ENCODE assay signal across 15 cellular contexts in the genomic region with DNA sequence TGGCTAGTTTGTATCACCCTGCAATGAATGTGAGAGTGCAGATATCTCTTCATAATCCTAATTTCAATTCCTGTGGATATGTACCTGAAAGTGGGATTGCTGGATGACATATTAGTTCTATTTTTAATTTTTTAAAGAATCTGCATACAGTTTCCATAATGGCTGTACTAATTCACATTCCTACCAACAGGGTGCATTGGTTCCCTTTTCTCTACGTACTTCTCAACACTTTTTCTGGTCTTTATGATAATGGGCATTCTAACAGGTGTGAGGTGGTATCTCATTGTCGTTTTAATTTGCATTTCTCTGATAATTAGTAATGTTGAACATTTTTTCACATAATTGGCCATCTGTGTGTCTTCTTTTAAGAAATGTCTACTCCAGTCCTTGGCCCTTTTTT.
DNase-seq lines count a peak whose midpoint lies in the region; ATAC-seq and TF ChIP-seq lines count a peak whose summit lies in the region.
"Had no signal": no experiment of that assay in that cellular context is flagged by ENCODE, and none has a peak within 500 bp of the region (broad histone marks: within the 10 kb centered on the region; RNA-seq: fewer than 3 reads in every experiment).

No MANE protein-coding gene starts in this region.

- no peaks in the 10 kb centered on the region for H3K27me3 ChIP-seq in brain microvascular endothelial cell (replicated peaks)
- H3K27me3 ChIP-seq in mesendoderm (ENCODE audit: insufficient read depth, low read length, poor library complexity), result no peaks in the 10 kb centered on the region
- H3K27me3 ChIP-seq: adrenal gland, thyroid gland had no signal

- no peak overlapping the region for H3K18ac ChIP-seq in mesendoderm (ENCODE audit: low read length)

- H2BK5ac ChIP-seq in mesendoderm (ENCODE audit: low read length), result no peak overlapping the region

- H3K4me1 ChIP-seq in mesendoderm (ENCODE audit: control insufficient read depth, low read depth, low read length), result no peaks in the 10 kb centered on the region
- H3K4me1 ChIP-seq: adrenal gland, thyroid gland had no signal

- H3K4me2 ChIP-seq in mesendoderm (ENCODE audit: low read length), result no peak overlapping the region

- no CpG with 5 or more reads among the region's 2 CpGs for WGBS in mesendoderm (ENCODE audit: extremely low coverage, insufficient coverage, low lambda C conversion rate)

- in situ Hi-C loops in brain microvascular endothelial cell (cut with HindIII; ENCODE audit: low pct_ligation_motif_present, low sequenced_read_pairs), result no loop called here

- H3K79me2 ChIP-seq in mesendoderm (ENCODE audit: control insufficient read depth, insufficient read depth, low read length), result no peaks in the 10 kb centered on the region

- no peak overlapping the region for H3K4me3 Mint-ChIP-seq in CD14-positive monocyte
- H3K4me3 Mint-ChIP-seq: CD4-positive, CD25-positive, alpha-beta regulatory T cell had no signal

- no peak overlapping the region for H2AK5ac ChIP-seq in mesendoderm (ENCODE audit: low read length)

- H2BK120ac ChIP-seq in mesendoderm (ENCODE audit: low read depth, low read length), result no peak overlapping the region

- H2BK15ac ChIP-seq in mesendoderm (replicated peaks; ENCODE audit: low read depth), result no peak overlapping the region

- H3K9me3 Mint-ChIP-seq in CD14-positive monocyte, result peaks cover 0 to 5% (median 2%) of the 10 kb centered on the region in 7 donors

- H3K36me3 ChIP-seq in brain microvascular endothelial cell (replicated peaks) (no peaks in the 10 kb centered on the region), mesendoderm (ENCODE audit: control insufficient read depth, insufficient read depth, low read length) (no peaks in the 10 kb centered on the region)
- H3K36me3 ChIP-seq: adrenal gland, thyroid gland had no signal

- no peak overlapping the region for H4K5ac ChIP-seq in mesendoderm (ENCODE audit: low read length)

- H3K9ac ChIP-seq in mesendoderm (ENCODE audit: low read length), result no peak overlapping the region

- no peaks in the 10 kb centered on the region for H3K27me3 Mint-ChIP-seq in CD14-positive monocyte (ENCODE audit: low read depth in 3 of 3)
- H3K27me3 Mint-ChIP-seq: CD4-positive, CD25-positive, alpha-beta regulatory T cell had no signal

- ATAC-seq in HG03565 (IDR thresholded peaks at IDR 0.05; ENCODE audit: unreplicated experiment) (no peak), HG03520 (IDR thresholded peaks at IDR 0.05; ENCODE audit: unreplicated experiment) (no peak)
- ATAC-seq: sciatic nerve had no signal

- H3K36me3 Mint-ChIP-seq in CD14-positive monocyte, result no peaks in the 10 kb centered on the region
- H3K36me3 Mint-ChIP-seq: CD4-positive, CD25-positive, alpha-beta regulatory T cell had no signal

- DNase-seq in EL (peak; percentile 3), HT-29 (ENCODE audit: low spot score) (peak; percentile 28), brain microvascular endothelial cell (no peak), mesendoderm (peak; percentile 24), CD14-positive monocyte (ENCODE audit: low spot score) (no peak), SKM-1 (lab: John Stamatoyannopoulos, UW; ENCODE audit: unreplicated experiment) (no peak)
- DNase-seq: activated CD4-positive, CD25-positive, alpha-beta regulatory T cell; adrenal gland; CD4-positive, CD25-positive, alpha-beta regulatory T cell; NCI-H774; stimulated activated CD4-positive, alpha-beta T cell treated with anti-CD3 and anti-CD28 coated beads, Interleukin-2, amount 100 ng/mL, for 24 hours; thyroid gland had no signal

- H3K4me3 ChIP-seq in brain microvascular endothelial cell (ENCODE audit: low read depth, low read length), result no peak overlapping the region
- H3K4me3 ChIP-seq in mesendoderm (ENCODE audit: low read length), result no peak overlapping the region
- H3K4me3 ChIP-seq: adrenal gland, thyroid gland had no signal

- intact Hi-C loops in CD14-positive monocyte (cut with micrococcal nuclease), result no loop called here

- H3K4ac ChIP-seq in mesendoderm (ENCODE audit: low read depth, low read length), result no peak overlapping the region

- H3K79me1 ChIP-seq in mesendoderm (ENCODE audit: low read length), result no peaks in the 10 kb centered on the region

- H3K56ac ChIP-seq in mesendoderm (ENCODE audit: low read length), result no peak overlapping the region

- H3K4me1 Mint-ChIP-seq in CD14-positive monocyte, result no peaks in the 10 kb centered on the region
- H3K4me1 Mint-ChIP-seq: CD4-positive, CD25-positive, alpha-beta regulatory T cell had no signal

- peak; percentile 16 for TF ChIP-seq CTCF in brain microvascular endothelial cell (IDR thresholded peaks at IDR 0.05; ENCODE audit: low read depth, low read length, missing control alignments)
- no peak for TF ChIP-seq CTCF in CD14-positive monocyte (IDR thresholded peaks at IDR 0.05)

- H3K27ac Mint-ChIP-seq in CD14-positive monocyte, result no peak overlapping the region
- H3K27ac Mint-ChIP-seq: CD4-positive, CD25-positive, alpha-beta regulatory T cell had no signal

- H3K23ac ChIP-seq in mesendoderm (ENCODE audit: low read length), result no peak overlapping the region

- H3K27ac ChIP-seq in brain microvascular endothelial cell (no peak overlapping the region), mesendoderm (ENCODE audit: low read depth, low read length) (no peak overlapping the region)
- H3K27ac ChIP-seq: adrenal gland, thyroid gland had no signal

- no peak overlapping the region for H4K8ac ChIP-seq in mesendoderm (ENCODE audit: low read depth, low read length)

Comparison
In these comparisons a context has a peak if more than half of its experiments do, and no peak if none do; other contexts are left out.
1. DNase-seq: peak in EL (single experiment), HT-29 (single experiment) and mesendoderm (single experiment); none in brain microvascular endothelial cell (single experiment), CD14-positive monocyte (single experiment) and SKM-1 (single experiment).